In genomic region chrX:55451990-55452824, GRCh38 we compare ENCODE assay signal across 8 cellular contexts. TPM values are rescaled to one million over a fixed set of nuclear protein-coding genes. Genes with fewer than 3 reads are reported as not detected.
A peak's percentile ranks its signal among the peaks of the same experiment; 100 is the strongest.
DNase-seq lines count a peak whose midpoint lies in the region; ATAC-seq and TF ChIP-seq lines count a peak whose summit lies in the region.

TSS of gene MAGEH1 (plus strand) at chrX:55452127. CDS start at chrX:55452375, 248 bp downstream.

- peaks cover 11% of the 10 kb centered on the region for H3K79me2 ChIP-seq in neural progenitor cell (ENCODE audit: low read depth)

- no peaks in the 10 kb centered on the region for H3K27me3 ChIP-seq in foreskin keratinocyte
- no peaks in the 10 kb centered on the region for H3K27me3 ChIP-seq in neural progenitor cell
- no peaks in the 10 kb centered on the region for H3K27me3 ChIP-seq in stomach smooth muscle (ENCODE audit: control insufficient read depth in 1 of 2, insufficient read depth in 2 of 2, low read length in 2 of 2)

- DNase-seq in DMS153 (lab: John Stamatoyannopoulos, UW) (peak; percentile 72), SK-MEL-5 (ENCODE audit: low read depth, low spot score) (peak; percentile 83), foreskin keratinocyte (peak; percentile 12 to 25), neural progenitor cell (ENCODE audit: low spot score) (peak; percentile 73)
- peak; percentile 24 to 66 (median 48) for DNase-seq in activated naive CD4-positive, alpha-beta T cell (lab: John Stamatoyannopoulos, UW)

- TF ChIP-seq CTCF in foreskin keratinocyte (conservative IDR thresholded peaks at IDR 0.05) (no peak), neural progenitor cell (IDR thresholded peaks at IDR 0.05) (no peak)

- H3K9me3 Mint-ChIP-seq in IgD-negative memory B cell (no peaks in the 10 kb centered on the region), neural progenitor cell (no peaks in the 10 kb centered on the region)

- H3K27me3 Mint-ChIP-seq in IgD-negative memory B cell (no peaks in the 10 kb centered on the region), neural progenitor cell (ENCODE audit: insufficient read depth, low read depth) (peaks cover 2% of the 10 kb centered on the region)

- H2AFZ ChIP-seq in neural progenitor cell (replicated peaks): peak within 1 kb of the TSS; percentile 21

- H3K4me3 Mint-ChIP-seq in IgD-negative memory B cell: peak within 1 kb of the TSS; percentile 91 to 95 (median 95)
- peak within 1 kb of the TSS; percentile 96 for H3K4me3 Mint-ChIP-seq in neural progenitor cell

- no peaks in the 10 kb centered on the region for H3K4me1 ChIP-seq in foreskin keratinocyte
- H3K4me1 ChIP-seq in neural progenitor cell: no peaks in the 10 kb centered on the region
- H3K4me1 ChIP-seq in stomach smooth muscle (ENCODE audit: control insufficient read depth, insufficient read depth, low read length): no peaks in the 10 kb centered on the region

- no peaks in the 10 kb centered on the region for H3K36me3 ChIP-seq in neural progenitor cell
- H3K36me3 ChIP-seq in stomach smooth muscle (ENCODE audit: control insufficient read depth in 2 of 2, insufficient read depth in 2 of 2, low read length in 2 of 2): no peaks in the 10 kb centered on the region

- H3K27ac ChIP-seq in foreskin keratinocyte: no peak within 1 kb of the TSS
- no peak within 1 kb of the TSS for H3K27ac ChIP-seq in neural progenitor cell
- H3K27ac ChIP-seq in stomach smooth muscle (ENCODE audit: low read length): peak within 1 kb of the TSS; percentile 69

- no peaks in the 10 kb centered on the region for H3K36me3 Mint-ChIP-seq in IgD-negative memory B cell
- no peaks in the 10 kb centered on the region for H3K36me3 Mint-ChIP-seq in neural progenitor cell

- no peaks in the 10 kb centered on the region for H3K9me3 ChIP-seq in neural progenitor cell (ENCODE audit: low read depth)
- no peaks in the 10 kb centered on the region for H3K9me3 ChIP-seq in stomach smooth muscle (ENCODE audit: control insufficient read depth in 2 of 2, low read length in 2 of 2)

- H4K20me1 ChIP-seq in neural progenitor cell (ENCODE audit: low read depth): no peaks in the 10 kb centered on the region

- peaks cover 6 to 9% (median 7%) of the 10 kb centered on the region in 3 donors for H3K4me1 Mint-ChIP-seq in IgD-negative memory B cell
- H3K4me1 Mint-ChIP-seq in neural progenitor cell: peaks cover 6% of the 10 kb centered on the region

- H3K9ac ChIP-seq in neural progenitor cell: peak within 1 kb of the TSS; percentile 48
- H3K9ac ChIP-seq in stomach smooth muscle (ENCODE audit: low read length in 2 of 2): peak within 1 kb of the TSS; percentile 75 to 78

- H3K4me3 ChIP-seq in neural progenitor cell (peak within 1 kb of the TSS; percentile 73), stomach smooth muscle (ENCODE audit: low read length in 2 of 2) (peak within 1 kb of the TSS; percentile 64 to 80)

- H3K27ac Mint-ChIP-seq in IgD-negative memory B cell (peak within 1 kb of the TSS; percentile 88 to 90 (median 89)), neural progenitor cell (peak within 1 kb of the TSS; percentile 72)

- no peaks in the 10 kb centered on the region for H3F3A ChIP-seq in neural progenitor cell (ENCODE audit: low read depth)

- in situ Hi-C loops in SK-MEL-5 (cut with HindIII; ENCODE audit: low pct_unique_long_range_greater_than_20kb, low sequenced_read_pairs): no loop called here

- peak; percentile 99 for ATAC-seq in GM21447 (IDR thresholded peaks at IDR 0.05; ENCODE audit: unreplicated experiment)
- peak; percentile 92 for ATAC-seq in foreskin keratinocyte

- peak within 1 kb of the TSS; percentile 82 for H3K4me2 ChIP-seq in neural progenitor cell

RNA-seq across cellular contexts. Expression of gene MAGEH1, which starts in this region (rescaled TPM):
- polyA plus RNA-seq in IgD-negative memory B cell (18.2 TPM), foreskin keratinocyte (7.6 and 10.0 TPM in 2 replicates)
- 25.2 and 31.2 TPM in 2 replicates for total RNA-seq in SK-MEL-5 (2014; rRNA removed; shearing (Covaris generic))
- 24.0 and 24.7 TPM in 2 replicates for polyA plus RNA-seq in SK-MEL-5 (2015; cell fraction: cytosol; rRNA removed)
- 4.7 and 14.5 TPM in 2 replicates for polyA plus RNA-seq in SK-MEL-5 (2015; cell fraction: nucleus; rRNA removed)
- total RNA-seq in foreskin keratinocyte (7.7 and 9.8 TPM in 2 replicates), neural progenitor cell (ENCODE audit: low replicate concordance) (21.3 and 23.5 TPM in 2 replicates)

Comparison
In these comparisons a context has a peak if more than half of its experiments do, and no peak if none do; other contexts are left out.
1. DNase-seq: peak in every context shown above with its lines; median percentile 83 in SK-MEL-5; 73 in neural progenitor cell; 72 in DMS153; 48 in activated naive CD4-positive, alpha-beta T cell; 18 in foreskin keratinocyte.